Comparison of ENCODE assay signal across 9 cellular contexts in the genomic region with DNA sequence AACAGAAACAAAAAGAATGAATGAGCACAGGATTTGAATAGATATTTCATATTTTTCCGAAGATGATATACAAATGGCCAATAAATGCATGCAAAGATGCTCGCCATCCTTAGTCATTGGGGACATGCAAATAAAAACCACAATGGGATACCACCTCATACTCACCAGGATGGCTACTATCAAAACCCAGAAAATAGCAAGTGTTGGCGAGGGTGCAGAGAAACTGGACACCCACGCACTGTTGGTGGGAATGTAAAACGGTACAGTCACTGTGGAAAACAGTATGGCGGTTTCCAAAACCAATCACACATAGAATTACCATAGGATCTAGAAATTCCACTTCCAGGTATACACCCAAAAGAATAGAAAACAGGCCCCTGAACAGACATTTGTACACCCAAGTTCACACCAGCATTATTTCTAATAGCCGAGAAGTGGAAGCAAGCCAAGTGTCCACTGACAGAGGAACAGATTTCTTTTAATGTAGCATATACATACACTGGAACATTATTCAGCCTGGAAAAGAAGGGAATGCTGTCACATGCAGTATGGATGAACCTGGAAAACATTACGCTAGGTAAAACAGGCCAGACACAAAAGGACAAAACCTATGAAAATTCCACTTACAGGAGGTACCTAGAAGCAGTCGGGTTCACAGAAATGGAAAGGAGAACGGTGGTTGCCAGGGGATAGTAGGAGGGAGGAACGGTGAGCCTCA. TPM values are rescaled to one million over a fixed set of nuclear protein-coding genes. Genes with fewer than 3 reads are reported as not detected.
A peak's percentile ranks its signal among the peaks of the same experiment; 100 is the strongest.
DNase-seq lines count a peak whose midpoint lies in the region; ATAC-seq lines count a peak whose summit lies in the region.
"Had no signal": no experiment of that assay in that cellular context is flagged by ENCODE, and none has a peak within 500 bp of the region (broad histone marks: within the 10 kb centered on the region; RNA-seq: fewer than 3 reads in every experiment).

No MANE protein-coding gene starts in this region.

- H3K9ac ChIP-seq in NT2/D1 (ENCODE audit: insufficient read length, low read depth) = peak overlapping the region; percentile 88
- peak overlapping the region in 1 of 2 donors; percentile 49 for H3K9ac ChIP-seq in duodenal mucosa (ENCODE audit: low read depth in 1 of 2, low read length in 2 of 2)
- no peak overlapping the region for H3K9ac ChIP-seq in neuronal stem cell (ENCODE audit: low read depth, low read length, poor library complexity)

- no peaks in the 10 kb centered on the region for H3K9me3 Mint-ChIP-seq in CD4-positive, alpha-beta memory T cell

- no peak overlapping the region for H2BK5ac ChIP-seq in neuronal stem cell (ENCODE audit: low read length)

- ATAC-seq in HG02981 (IDR thresholded peaks at IDR 0.05; ENCODE audit: unreplicated experiment) = no peak
- no peak for ATAC-seq in activated CD4-positive, CD25-positive, alpha-beta regulatory T cell treated with anti-CD3 and anti-CD28 coated beads, Interleukin-2, amount 50 U/mL, for 24 hours

- no peak overlapping the region for H2BK12ac ChIP-seq in neuronal stem cell (ENCODE audit: low read length)

- intact Hi-C loops in CD4-positive, alpha-beta memory T cell (cut with micrococcal nuclease) = loop anchor here (5.0 kb wide), 1 partner anchor 418 kb away; a partner anchor contains a TSS

- H3K36me3 Mint-ChIP-seq in CD4-positive, alpha-beta memory T cell = peaks cover 25 to 47% of the 10 kb centered on the region in 2 donors

- no peak overlapping the region for H2AK5ac ChIP-seq in neuronal stem cell (ENCODE audit: low read depth, low read length)

- no peaks in the 10 kb centered on the region for H3K36me3 ChIP-seq in CD4-positive, alpha-beta memory T cell (ENCODE audit: insufficient read depth, low read length)
- peaks cover 37% of the 10 kb centered on the region for H3K36me3 ChIP-seq in NT2/D1 (ENCODE audit: insufficient read depth, insufficient read length, low read length)
- peaks cover 0 to 15% of the 10 kb centered on the region in 2 donors for H3K36me3 ChIP-seq in duodenal mucosa (ENCODE audit: control insufficient read depth in 1 of 2, insufficient read depth in 2 of 2, low read length in 2 of 2)
- H3K36me3 ChIP-seq in neuronal stem cell (replicated peaks in 1 of 2; ENCODE audit: control insufficient read depth in 2 of 2, insufficient read depth in 2 of 2, low read length in 2 of 2) = peaks cover 2 to 55% of the 10 kb centered on the region in 2 donors

- H3K4me2 ChIP-seq in neuronal stem cell (ENCODE audit: insufficient read depth, low read length, poor library complexity, severe bottlenecking) = peak overlapping the region; percentile 52

- no peak overlapping the region for H4K91ac ChIP-seq in neuronal stem cell (ENCODE audit: low read depth, low read length, poor library complexity)

- no peaks in the 10 kb centered on the region for H3K9me3 ChIP-seq in CD4-positive, alpha-beta memory T cell (ENCODE audit: control insufficient read depth in 1 of 2, low read length in 2 of 2)
- H3K9me3 ChIP-seq in NT2/D1 (ENCODE audit: insufficient read depth, low read length) (no peaks in the 10 kb centered on the region), duodenal mucosa (ENCODE audit: control insufficient read depth in 1 of 2, low read length in 2 of 2) (no peaks in the 10 kb centered on the region), neuronal stem cell (replicated peaks in 1 of 2; ENCODE audit: control insufficient read depth in 2 of 2, insufficient read depth in 1 of 2, low read depth in 1 of 2, low read length in 2 of 2) (peaks cover 0 to 12% of the 10 kb centered on the region in 2 donors)

- H3K14ac ChIP-seq in neuronal stem cell (ENCODE audit: low read length) = no peak overlapping the region

- peaks cover 35 to 79% (median 52%) of the 10 kb centered on the region in 4 donors for H3K4me1 Mint-ChIP-seq in CD4-positive, alpha-beta memory T cell

- H2BK120ac ChIP-seq in neuronal stem cell (ENCODE audit: low read depth, low read length) = no peak overlapping the region

- no peak overlapping the region for H3K27ac ChIP-seq in CD4-positive, alpha-beta memory T cell (ENCODE audit: low read depth, low read length)
- no peak overlapping the region for H3K27ac ChIP-seq in duodenal mucosa (ENCODE audit: low read depth, low read length)
- peak overlapping the region; percentile 20 for H3K27ac ChIP-seq in neuronal stem cell (replicated peaks; ENCODE audit: low read length)

- peak overlapping the region; percentile 97 to 100 (median 98) for H3K4me3 Mint-ChIP-seq in CD4-positive, alpha-beta memory T cell

- H4K8ac ChIP-seq in neuronal stem cell (ENCODE audit: low read depth, low read length) = no peak overlapping the region

- no peak overlapping the region for H2BK15ac ChIP-seq in neuronal stem cell (ENCODE audit: low read length)

- CTCF ChIA-PET in CD4-positive, alpha-beta memory T cell (lab: Charles Lee; ENCODE audit: partially characterized antibody) = interaction anchor here (2.5 to 3.1 kb wide), 2 partner anchors 13 to 23 kb away, joined by 5 to 14 read pairs; no protein-coding TSS in a partner anchor

- H3K4ac ChIP-seq in neuronal stem cell (ENCODE audit: low read length) = no peak overlapping the region

- H3K27ac Mint-ChIP-seq in CD4-positive, alpha-beta memory T cell = peak overlapping the region in 6 of 7 donors; percentile 13 to 97 (median 64)

- no peak overlapping the region for H3K18ac ChIP-seq in neuronal stem cell (ENCODE audit: low read length)

- POLR2A ChIA-PET in CD4-positive, alpha-beta memory T cell (lab: Charles Lee; ENCODE audit: partially characterized antibody) = no interaction called here

- H3K79me1 ChIP-seq in neuronal stem cell (ENCODE audit: low read depth, low read length) = peaks cover 8% of the 10 kb centered on the region

- no peaks in the 10 kb centered on the region for H3K27me3 ChIP-seq in CD4-positive, alpha-beta memory T cell (ENCODE audit: insufficient read depth, low read length)
- H3K27me3 ChIP-seq in NT2/D1 (ENCODE audit: insufficient read depth, insufficient read length) = no peaks in the 10 kb centered on the region
- no peaks in the 10 kb centered on the region for H3K27me3 ChIP-seq in duodenal mucosa (ENCODE audit: control insufficient read depth in 1 of 2, insufficient read depth in 2 of 2, low read length in 2 of 2)
- no peaks in the 10 kb centered on the region for H3K27me3 ChIP-seq in neuronal stem cell (ENCODE audit: control insufficient read depth in 3 of 3, insufficient read depth in 3 of 3, low read depth in 1 of 3, low read length in 3 of 3)

- no peak for DNase-seq in CD4-positive, alpha-beta memory T cell
- DNase-seq in NT2/D1 (ENCODE audit: low read depth, low spot score) (no peak), neuronal stem cell (ENCODE audit: low spot score) (no peak), G401 (ENCODE audit: low spot score) (no peak), NCI-H1048 (lab: John Stamatoyannopoulos, UW) (no peak)

- no peak overlapping the region for H2AFZ ChIP-seq in neuronal stem cell (ENCODE audit: low read length)

- peak overlapping the region in 1 of 2 donors; percentile 79 for H3K4me3 ChIP-seq in CD4-positive, alpha-beta memory T cell (ENCODE audit: low read length in 2 of 2)
- peak overlapping the region; percentile 68 for H3K4me3 ChIP-seq in NT2/D1 (ENCODE audit: insufficient read length, low read depth)
- H3K4me3 ChIP-seq in duodenal mucosa (ENCODE audit: low read depth in 1 of 2, low read length in 2 of 2) = peak overlapping the region; percentile 64 to 71
- H3K4me3 ChIP-seq in neuronal stem cell (ENCODE audit: low read length in 2 of 2) = peak overlapping the region; percentile 44 to 73

- in situ Hi-C loops in G401 (cut with HindIII; ENCODE audit: low sequenced_read_pairs) = no loop called here

- WGBS in neuronal stem cell (ENCODE audit: extremely low coverage in 2 of 2, insufficient read length in 2 of 2, insufficient replicate concordance in 1 of 2), 2 donors = no CpG with 5 or more reads among the region's 11 CpGs

- H3K4me1 ChIP-seq in CD4-positive, alpha-beta memory T cell (ENCODE audit: insufficient read depth, low read length) = peaks cover 35% of the 10 kb centered on the region
- H3K4me1 ChIP-seq in NT2/D1 (ENCODE audit: insufficient read depth, insufficient read length) (peaks cover 2% of the 10 kb centered on the region), duodenal mucosa (ENCODE audit: control insufficient read depth in 1 of 2, insufficient read depth in 2 of 2, low read length in 2 of 2) (peaks cover 9 to 18% of the 10 kb centered on the region in 2 donors), neuronal stem cell (ENCODE audit: control insufficient read depth in 2 of 2, insufficient read depth in 1 of 2, low read depth in 1 of 2, low read length in 2 of 2) (peaks cover 0 to 2% of the 10 kb centered on the region in 2 donors)

- no peak overlapping the region for H3K23ac ChIP-seq in neuronal stem cell (ENCODE audit: low read depth, low read length, poor library complexity)

- H3K27me3 Mint-ChIP-seq in CD4-positive, alpha-beta memory T cell = no peaks in the 10 kb centered on the region

RNA-seq across cellular contexts. Expression of a gene that starts 3.6 kb away (rescaled TPM):
- 10 to 100 TPM; 74.5 to 76.4 TPM for total RNA-seq in CD4-positive, alpha-beta memory T cell
- 10 to 100 TPM in 1 of 2 donors, 1 to 10 TPM in 1; 6.0 to 14.2 TPM for polyA plus RNA-seq in CD4-positive, alpha-beta memory T cell
- 15.5 TPM for polyA plus RNA-seq in neuronal stem cell (2013, experiment 1 of 2)
- polyA plus RNA-seq in neuronal stem cell (2013, experiment 2 of 2) = 16.5 TPM
- 9.5 and 13.6 TPM in 2 replicates for total RNA-seq in G401 (2014; rRNA removed; shearing (Covaris generic))

RNA-seq across cellular contexts. Expression of a gene that starts 15.2 kb away (rescaled TPM):
- not detected for total RNA-seq in CD4-positive, alpha-beta memory T cell
- not detected for polyA plus RNA-seq in CD4-positive, alpha-beta memory T cell
- not detected for polyA plus RNA-seq in neuronal stem cell (2013, experiment 1 of 2)
- 0.01 TPM for polyA plus RNA-seq in neuronal stem cell (2013, experiment 2 of 2)
- not detected in 2 replicates for total RNA-seq in G401 (2014; rRNA removed; shearing (Covaris generic))
- polyA plus RNA-seq: adipose tissue had no signal
